In the genomic region with DNA sequence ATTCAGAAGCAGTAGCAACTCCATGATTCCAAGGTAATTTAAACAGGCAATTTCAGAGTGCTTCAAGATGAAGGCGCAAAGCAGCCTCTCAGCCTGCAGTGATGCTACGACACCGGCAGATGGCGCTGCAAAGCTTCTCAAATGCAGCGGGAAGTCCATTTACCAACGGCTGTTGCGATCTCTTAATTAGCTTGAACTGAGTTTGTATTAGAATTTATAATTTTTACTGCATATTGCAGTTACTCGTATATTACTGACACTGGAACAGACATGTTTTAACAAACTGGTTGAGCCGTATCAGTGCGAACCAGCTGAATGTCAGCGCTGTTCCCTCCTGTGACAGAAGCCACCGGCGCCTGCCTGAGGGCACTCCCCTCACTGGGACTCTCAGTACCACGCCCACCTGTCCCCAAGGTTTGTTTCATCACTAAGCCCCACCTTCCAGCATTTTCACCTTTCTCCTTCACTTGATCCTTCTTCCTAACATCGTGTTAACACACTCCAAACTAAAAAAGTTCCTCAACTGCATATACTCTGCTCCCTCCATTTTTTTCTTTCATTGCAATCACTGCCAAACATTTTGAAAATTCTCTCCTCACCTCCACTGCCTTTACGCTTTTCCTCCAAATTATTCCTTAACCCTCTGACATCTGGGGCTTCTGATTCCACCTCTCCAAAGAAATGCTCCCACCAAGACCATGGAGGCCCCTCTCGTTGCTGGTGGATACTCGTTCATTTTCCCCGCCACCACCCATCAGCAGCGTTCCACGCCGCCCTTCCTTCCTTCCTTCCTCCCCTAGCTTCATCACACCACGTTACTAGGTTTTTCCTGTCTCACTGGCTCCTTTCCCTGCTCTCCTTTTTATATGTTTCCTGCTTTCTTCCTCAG, we compare ENCODE assay signal across 8 cellular contexts. TPM values are rescaled to one million over a fixed set of nuclear protein-coding genes. Genes with fewer than 3 reads are reported as not detected.
A peak's percentile ranks its signal among the peaks of the same experiment; 100 is the strongest.
DNase-seq lines count a peak whose midpoint lies in the region; ATAC-seq and TF ChIP-seq lines count a peak whose summit lies in the region.

No MANE protein-coding gene starts in this region.

- H3K4me1 ChIP-seq in CD8-positive, alpha-beta T cell (ENCODE audit: insufficient read depth, low read length), result peaks cover 34% of the 10 kb centered on the region
- H3K4me1 ChIP-seq in spleen, result peaks cover 24 to 39% (median 31%) of the 10 kb centered on the region in 6 donors

- H3K4me3 Mint-ChIP-seq in CD8-positive, alpha-beta T cell, result peak overlapping the region; percentile 88
- H3K4me3 Mint-ChIP-seq in HFFc6, result peak overlapping the region; percentile 63
- peak overlapping the region; percentile 81 for H3K4me3 Mint-ChIP-seq in activated B cell treated with CpG ODN at 0.5 μM for 24 hours

- 2 to 4% (median 3%) methylated on average over 23 of the region's 23 CpGs for WGBS in spleen, 5 donors

- no peaks in the 10 kb centered on the region for H3K9me3 Mint-ChIP-seq in CD8-positive, alpha-beta T cell
- H3K9me3 Mint-ChIP-seq in HFFc6 (no peaks in the 10 kb centered on the region), activated B cell treated with CpG ODN at 0.5 μM for 24 hours (no peaks in the 10 kb centered on the region)

- H3K27me3 Mint-ChIP-seq in CD8-positive, alpha-beta T cell (ENCODE audit: low read depth), result no peaks in the 10 kb centered on the region
- peaks cover 1% of the 10 kb centered on the region; the same call in 1 of the 2 replicates for H3K27me3 Mint-ChIP-seq in HFFc6 (ENCODE audit: insufficient read depth)
- H3K27me3 Mint-ChIP-seq in activated B cell treated with CpG ODN at 0.5 μM for 24 hours, result no peaks in the 10 kb centered on the region

- peak overlapping the region; percentile 66 for H3K4me3 ChIP-seq in CD8-positive, alpha-beta T cell (ENCODE audit: low read depth, low read length)
- H3K4me3 ChIP-seq in cardiac fibroblast (replicated peaks in 1 of 2; ENCODE audit: low read depth in 2 of 2, low read length in 2 of 2) (peak overlapping the region in 1 of 2 donors; percentile 24), spleen (peak overlapping the region; percentile 20 to 69 (median 37))

- H3K9me3 ChIP-seq in CD8-positive, alpha-beta T cell (ENCODE audit: low read length), result no peaks in the 10 kb centered on the region
- no peaks in the 10 kb centered on the region for H3K9me3 ChIP-seq in spleen

- peak; percentile 59 to 86 (median 74) for DNase-seq in CD8-positive, alpha-beta T cell
- DNase-seq in HFFc6 (peak; percentile 75), NCI-H2227 treated with DMSO at 0.1 percent for 48 hours (lab: John Stamatoyannopoulos, UW) (peak; percentile 84), activated B cell treated with CpG ODN at 0.5 μM for 24 hours (peak; percentile 65), cardiac fibroblast (ENCODE audit: low read depth in 2 of 2) (peak; percentile 92 to 94), inferior parietal cortex (ENCODE audit: extremely low spot score) (peak; percentile 93), spleen (peak; percentile 94)

- peak overlapping the region; percentile 50 for H3K27ac ChIP-seq in CD8-positive, alpha-beta T cell (ENCODE audit: low read depth, low read length)
- H3K27ac ChIP-seq in spleen, result peak overlapping the region; percentile 42 to 83 (median 75)

- peak in 1 of 3 donors; percentile 30 for TF ChIP-seq POLR2A in spleen (IDR thresholded peaks at IDR 0.05)

- no peaks in the 10 kb centered on the region for H3K36me3 ChIP-seq in CD8-positive, alpha-beta T cell (ENCODE audit: insufficient read depth, low read length)
- peaks cover 0 to 19% (median 13%) of the 10 kb centered on the region in 6 donors for H3K36me3 ChIP-seq in spleen

- POLR2A ChIA-PET in CD8-positive, alpha-beta T cell (lab: Charles Lee), result interaction anchor here (0.8 to 6.1 kb wide), 19 partner anchors 10 to 183 kb away, joined by 3 to 113 read pairs (median 4); a partner anchor contains a TSS
- POLR2A ChIA-PET in activated B cell treated with CpG ODN at 0.5 μM for 24 hours (lab: Charles Lee), result interaction anchor here (0.6 to 7.2 kb wide), 22 partner anchors 10 to 661 kb away, joined by 3 to 147 read pairs (median 5); a partner anchor contains a TSS

- peaks cover 18% of the 10 kb centered on the region for H3K36me3 Mint-ChIP-seq in CD8-positive, alpha-beta T cell
- H3K36me3 Mint-ChIP-seq in HFFc6 (ENCODE audit: low read depth), result no peaks in the 10 kb centered on the region
- peaks cover 17% of the 10 kb centered on the region for H3K36me3 Mint-ChIP-seq in activated B cell treated with CpG ODN at 0.5 μM for 24 hours (ENCODE audit: low read depth)

- H3K27ac Mint-ChIP-seq in CD8-positive, alpha-beta T cell, result peak overlapping the region; percentile 97
- H3K27ac Mint-ChIP-seq in HFFc6 (no peak overlapping the region), activated B cell treated with CpG ODN at 0.5 μM for 24 hours (peak overlapping the region; percentile 81)

- intact Hi-C loops in CD8-positive, alpha-beta T cell (cut with DNase I, micrococcal nuclease), result loop anchor here (1.0 to 5.0 kb wide), 11 partner anchors 15 to 546 kb away; a partner anchor contains a TSS
- intact Hi-C loops in activated B cell treated with CpG ODN at 0.5 μM for 24 hours (cut with micrococcal nuclease), result loop anchor here (1.0 to 10.0 kb wide), 8 partner anchors 9 to 543 kb away; a partner anchor contains a TSS
- intact Hi-C loops in spleen (cut with DNase I; ENCODE audit: low total_unique reads), result loop anchor here (5.0 to 10.0 kb wide), 3 partner anchors 56 to 123 kb away; no protein-coding TSS in a partner anchor

- TF ChIP-seq CTCF in CD8-positive, alpha-beta T cell (IDR thresholded peaks at IDR 0.05), result peak; percentile 99
- TF ChIP-seq CTCF in HFFc6 (IDR thresholded peaks at IDR 0.05), result peak; percentile 99
- TF ChIP-seq CTCF in activated B cell treated with CpG ODN at 0.5 μM for 24 hours (IDR thresholded peaks at IDR 0.05), result peak; percentile 98
- TF ChIP-seq CTCF in cardiac fibroblast (IDR thresholded peaks at IDR 0.05; ENCODE audit: low read depth, low read length), result peak; percentile 97
- peak; percentile 93 to 100 (median 99) for TF ChIP-seq CTCF in spleen (IDR thresholded peaks at IDR 0.05 in 8 of 11, conservative IDR thresholded peaks at IDR 0.05 in 3 of 11)

- H3K27me3 ChIP-seq in CD8-positive, alpha-beta T cell (ENCODE audit: insufficient read depth, low read length), result no peaks in the 10 kb centered on the region
- H3K27me3 ChIP-seq in spleen (replicated peaks in 1 of 7), result no peaks in the 10 kb centered on the region

- ATAC-seq in CD8-positive, alpha-beta T cell, result peak; percentile 69
- ATAC-seq in activated B cell treated with CpG ODN at 0.5 μM for 24 hours (ENCODE audit: low read depth) (peak; percentile 84), GM18511 (IDR thresholded peaks at IDR 0.05; ENCODE audit: unreplicated experiment) (no peak)

- CTCF ChIA-PET in CD8-positive, alpha-beta T cell (lab: Charles Lee), result interaction anchor here (0.7 to 15.7 kb wide), 50 partner anchors 10 to 305 kb away, joined by 3 to 437 read pairs (median 6); a partner anchor contains a TSS
- CTCF ChIA-PET in activated B cell treated with CpG ODN at 0.5 μM for 24 hours (lab: Charles Lee), result interaction anchor here (0.6 to 15.7 kb wide), 28 partner anchors 9 to 546 kb away, joined by 3 to 411 read pairs (median 6); a partner anchor contains a TSS

- H3K4me1 Mint-ChIP-seq in CD8-positive, alpha-beta T cell (ENCODE audit: low read depth), result peaks cover 34% of the 10 kb centered on the region
- H3K4me1 Mint-ChIP-seq in HFFc6 (ENCODE audit: low read depth) (peaks cover 28% of the 10 kb centered on the region), activated B cell treated with CpG ODN at 0.5 μM for 24 hours (peaks cover 30% of the 10 kb centered on the region)

RNA-seq across cellular contexts. Expression of a gene that starts 14.5 kb away (rescaled TPM):
- 100 to 1,000 TPM; 148 to 159 TPM for total RNA-seq in CD8-positive, alpha-beta T cell
- total RNA-seq in HFFc6 (2021; fragmentation: NEBNext Ultra II Directional; extraction: Animal tissue kit (Norgen Biotek cat#: 25700)), result 10 to 100 TPM; 56.9 to 65.6 (median 61.9) TPM
- 67.2 and 67.4 TPM in 2 replicates for total RNA-seq in activated B cell treated with CpG ODN at 0.5 μM for 24 hours
- 10 to 100 TPM; 28.0 to 84.6 (median 56.7) TPM for total RNA-seq in spleen
- polyA plus RNA-seq in spleen, result 10 to 100 TPM; 40.3 to 55.6 (median 45.6) TPM

RNA-seq across cellular contexts. Expression of a gene that starts 15.3 kb away (rescaled TPM):
- total RNA-seq in CD8-positive, alpha-beta T cell, result 10 to 100 TPM; 11.3 to 13.3 TPM
- 10 to 100 TPM in 5 of 6 experiments, 1 to 10 TPM in 1; 9.8 to 14.0 (median 12.3) TPM for total RNA-seq in HFFc6 (2021; fragmentation: NEBNext Ultra II Directional; extraction: Animal tissue kit (Norgen Biotek cat#: 25700))
- total RNA-seq in activated B cell treated with CpG ODN at 0.5 μM for 24 hours (24.1 and 29.5 TPM in 2 replicates), spleen (10 to 100 TPM in 6 of 7 donors, 1 to 10 TPM in 1; 8.1 to 19.6 (median 12.9) TPM)
- 10 to 100 TPM; 11.5 to 15.6 (median 12.9) TPM for polyA plus RNA-seq in spleen

RNA-seq across cellular contexts. Expression of a gene that starts 29.5 kb away (rescaled TPM):
- total RNA-seq in CD8-positive, alpha-beta T cell, result 100 to 1,000 TPM; 121 to 130 TPM
- 10 to 100 TPM; 51.3 to 69.3 (median 63.1) TPM for total RNA-seq in HFFc6 (2021; fragmentation: NEBNext Ultra II Directional; extraction: Animal tissue kit (Norgen Biotek cat#: 25700))
- total RNA-seq in activated B cell treated with CpG ODN at 0.5 μM for 24 hours, result 93.7 and 94.5 TPM in 2 replicates
- total RNA-seq in spleen, result 10 to 100 TPM; 30.7 to 53.5 (median 34.5) TPM
- polyA plus RNA-seq in spleen, result 10 to 100 TPM; 12.8 to 27.7 (median 14.5) TPM

RNA-seq across cellular contexts. Expression of a gene that starts 52.5 kb away (rescaled TPM):
- 1,000 to 10,000 TPM; 1,266 to 1,281 TPM for total RNA-seq in CD8-positive, alpha-beta T cell
- total RNA-seq in HFFc6 (2021; fragmentation: NEBNext Ultra II Directional; extraction: Animal tissue kit (Norgen Biotek cat#: 25700)), result 100 to 1,000 TPM; 122 to 131 (median 126) TPM
- total RNA-seq in activated B cell treated with CpG ODN at 0.5 μM for 24 hours (737 and 740 TPM in 2 replicates), spleen (1,000 to 10,000 TPM; 1,072 to 2,111 (median 1,510) TPM)
- 100 to 1,000 TPM; 514 to 675 (median 646) TPM for polyA plus RNA-seq in spleen
